ENCODE assay signal across 19 cellular contexts in the genomic region with DNA sequence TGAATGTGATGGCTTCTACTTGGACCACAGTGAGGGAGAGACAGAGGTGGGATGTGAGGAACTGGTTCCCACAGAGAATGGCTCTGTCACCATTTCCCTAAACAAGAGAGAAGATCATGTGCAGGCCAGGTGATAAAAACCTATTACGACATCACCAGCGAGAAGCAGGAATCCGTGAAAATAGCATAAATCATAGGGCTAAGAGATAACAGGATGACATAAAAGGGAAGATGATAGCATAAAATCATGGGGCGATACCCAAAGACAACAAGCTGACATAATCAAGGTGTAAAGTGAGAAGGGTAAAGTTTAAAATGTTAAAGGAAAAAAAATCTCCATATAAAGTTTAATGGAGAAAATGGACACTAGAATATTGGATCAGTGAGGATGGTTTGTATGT.
DNase-seq lines count a peak whose midpoint lies in the region; ATAC-seq, FAIRE-seq and TF ChIP-seq lines count a peak whose summit lies in the region.
"Had no signal": no experiment of that assay in that cellular context is flagged by ENCODE, and none has a peak within 500 bp of the region (broad histone marks: within the 10 kb centered on the region; RNA-seq: fewer than 3 reads in every experiment).

No MANE protein-coding gene starts in this region.

- H2AFZ ChIP-seq in GM23248 (no peak overlapping the region), H1 (ENCODE audit: low read length) (no peak overlapping the region)
- H2AFZ ChIP-seq: GM23338 had no signal

- no peak for ATAC-seq in GM18520 (IDR thresholded peaks at IDR 0.05; ENCODE audit: unreplicated experiment)
- no peak for ATAC-seq in GM19351 (IDR thresholded peaks at IDR 0.05; ENCODE audit: unreplicated experiment)
- ATAC-seq: A549, GM23338 had no signal

- H3K4me2 ChIP-seq in GM23248 (ENCODE audit: unreplicated experiment) (peak overlapping the region; percentile 5), H1 (ENCODE audit: insufficient read depth in 1 of 2, low read depth in 2 of 2, low read length in 2 of 2) (no peak overlapping the region)
- H3K4me2 ChIP-seq: A549, GM23338 had no signal

- H3K36me3 ChIP-seq in GM23248 (ENCODE audit: low read depth), result no peaks in the 10 kb centered on the region
- H3K36me3 ChIP-seq in SJSA1, result no peaks in the 10 kb centered on the region
- no peaks in the 10 kb centered on the region for H3K36me3 ChIP-seq in H1 (ENCODE audit: control insufficient read depth in 2 of 4, insufficient read depth in 4 of 4, low read length in 3 of 4)

- H3K23me2 ChIP-seq in H1 (ENCODE audit: low read depth, low read length), result no peaks in the 10 kb centered on the region

- H3K9me3 ChIP-seq in GM23248 (ENCODE audit: low read depth) (no peaks in the 10 kb centered on the region), SJSA1 (replicated peaks) (no peaks in the 10 kb centered on the region), H1 (ENCODE audit: insufficient read depth in 2 of 2, low read depth in 1 of 2, low read length in 1 of 2) (no peaks in the 10 kb centered on the region)
- H3K9me3 ChIP-seq: A549, Caco-2 had no signal

- no peak for FAIRE-seq in H1 (lab: Jason Lieb, UNC)
- FAIRE-seq: A549, D721Med, G401.6, GM12891 had no signal

- TF ChIP-seq POLR2A in H1 (IDR thresholded peaks at IDR 0.05; ENCODE audit: control extremely low read depth in 1 of 2, low read depth in 2 of 2, low read length in 2 of 2), result no peak

- no peak overlapping the region for H3K14ac ChIP-seq in H1 (ENCODE audit: insufficient read length)

- no peak overlapping the region for H4K8ac ChIP-seq in H1 (ENCODE audit: extremely low read depth, insufficient read depth, low read length)

- no peak overlapping the region for H3K23ac ChIP-seq in H1 (ENCODE audit: insufficient read length)

- no peak overlapping the region for H3K4me3 ChIP-seq in GM23248
- H3K4me3 ChIP-seq in SJSA1, result no peak overlapping the region
- no peak overlapping the region for H3K4me3 ChIP-seq in H1 (ENCODE audit: extremely low read depth in 1 of 4, insufficient read depth in 2 of 4, low read depth in 3 of 4, low read length in 4 of 4)
- H3K4me3 ChIP-seq: A549, GM23338 had no signal

- H3F3A ChIP-seq in GM23248 (ENCODE audit: insufficient read depth), result peaks cover 14% of the 10 kb centered on the region; the same call in 1 of the 2 replicates

- H3K27ac ChIP-seq in GM23248 (no peak overlapping the region), SJSA1 (peak overlapping the region; percentile 52), H1 (ENCODE audit: low read depth, low read length) (no peak overlapping the region)
- H3K27ac ChIP-seq: 22Rv1, A549, C4-2B had no signal

- POLR2A ChIA-PET in H1 (lab: Charles Lee; ENCODE audit: partially characterized antibody), result no interaction called here

- no peak overlapping the region for H2BK20ac ChIP-seq in H1 (ENCODE audit: low read length)

- 0 out of 2 replicates have a peak overlapping the region, but pooled peaks have one; percentile 63 for H2BK12ac ChIP-seq in H1 (ENCODE audit: low read depth, low read length)

- H3K18ac ChIP-seq in H1 (ENCODE audit: extremely low read depth, low read length), result no peak overlapping the region

- TF ChIP-seq RAD21 in H1 (IDR thresholded peaks at IDR 0.05 in 1 of 2, conservative IDR thresholded peaks at IDR 0.05 in 1 of 2; ENCODE audit: low read depth in 2 of 2, low read length in 2 of 2), result no peak

- H3K4ac ChIP-seq in H1 (replicated peaks; ENCODE audit: insufficient read length, low read depth, low read length), result no peak overlapping the region

- no peak overlapping the region for H4K5ac ChIP-seq in H1 (ENCODE audit: insufficient read length, low read depth, low read length)

- H3K79me1 ChIP-seq in H1 (ENCODE audit: low read depth, low read length), result no peaks in the 10 kb centered on the region

- no peak overlapping the region for H3K56ac ChIP-seq in H1 (replicated peaks; ENCODE audit: insufficient read length, low read depth, low read length)

- TF ChIP-seq EP300 in H1 (IDR thresholded peaks at IDR 0.05; ENCODE audit: borderline replicate concordance in 1 of 2, low read depth in 2 of 2, low read length in 2 of 2), result no peak

- no peak overlapping the region for H3K9ac ChIP-seq in GM23248
- no peak overlapping the region for H3K9ac ChIP-seq in H1 (replicated peaks in 1 of 4; ENCODE audit: extremely low read depth in 1 of 4, low read depth in 3 of 4, low read length in 3 of 4)

- no peaks in the 10 kb centered on the region for H3K79me2 ChIP-seq in GM23248 (ENCODE audit: insufficient read depth)
- no peaks in the 10 kb centered on the region for H3K79me2 ChIP-seq in H1 (ENCODE audit: control insufficient read depth in 1 of 2, insufficient read depth in 2 of 2, low read length in 2 of 2)

- no peak overlapping the region for H4K91ac ChIP-seq in H1 (replicated peaks; ENCODE audit: insufficient read length, low read length)

- CTCF ChIA-PET in H1 (lab: Charles Lee; ENCODE audit: partially characterized antibody), result no interaction called here

- peaks cover 24% of the 10 kb centered on the region for H3K4me1 ChIP-seq in GM23248 (ENCODE audit: insufficient read depth)
- H3K4me1 ChIP-seq in SJSA1 (replicated peaks), result peaks cover 57% of the 10 kb centered on the region
- peaks cover 0 to 5% (median 0%) of the 10 kb centered on the region in 4 experiments; a peak in 2 of 7 replicates for H3K4me1 ChIP-seq in H1 (replicated peaks in 1 of 4; ENCODE audit: control insufficient read depth in 3 of 4, insufficient read depth in 4 of 4, low read length in 3 of 4)
- H3K4me1 ChIP-seq: A549, Caco-2 had no signal

- no peak overlapping the region for H2BK15ac ChIP-seq in H1 (ENCODE audit: low read length)

- no peaks in the 10 kb centered on the region for H3K9me2 ChIP-seq in GM23248 (ENCODE audit: insufficient read depth)

- WGBS in GM23248 (ENCODE audit: low coverage in 1 of 2, low lambda C conversion rate in 2 of 2, missing lambda C conversion rate in 2 of 2), 2 experiments, result 96 to 97% methylated on average over 4 of the region's 4 CpGs
- WGBS in H1 (ENCODE audit: extremely low coverage in 1 of 2, insufficient coverage in 1 of 2, insufficient read length in 1 of 2, insufficient replicate concordance in 2 of 2, low coverage in 1 of 2, low lambda C conversion rate in 2 of 2, missing lambda C conversion rate in 1 of 2), 2 experiments, result 85% methylated on average over 4 of the region's 4 CpGs; no CpG with 5 or more reads in 1 of the 2 experiments

- no peak overlapping the region for H2BK5ac ChIP-seq in H1 (ENCODE audit: low read depth, low read length)

- in situ Hi-C loops in GM23248 (cut with MboI), result no loop called here

- H3K27me3 ChIP-seq in GM23248 (replicated peaks; ENCODE audit: insufficient read depth) (no peaks in the 10 kb centered on the region), SJSA1 (replicated peaks) (no peaks in the 10 kb centered on the region), H1 (replicated peaks in 1 of 4; ENCODE audit: control insufficient read depth in 3 of 4, extremely low read depth in 1 of 4, insufficient read depth in 3 of 4, low read length in 3 of 4) (no peaks in the 10 kb centered on the region)

- no peak for TF ChIP-seq CTCF in H1 (IDR thresholded peaks at IDR 0.05; ENCODE audit: control extremely low read depth in 1 of 3, insufficient read depth in 1 of 3, low read depth in 1 of 3, low read length in 3 of 3)

- no peak overlapping the region for H2BK120ac ChIP-seq in H1 (replicated peaks; ENCODE audit: low read depth, low read length)

- H2AK5ac ChIP-seq in H1 (ENCODE audit: low read depth, low read length), result no peak overlapping the region; the same call in 1 of the 2 replicates

- DNase-seq in GM23248 (no peak), SJSA1 (ENCODE audit: low read depth in 1 of 2, low spot score in 2 of 2) (no peak), H1 (ENCODE audit: low read depth in 1 of 2, low spot score in 2 of 2) (no peak), left kidney (ENCODE audit: low read depth, low spot score) (peak; percentile 74), SW 1271 (lab: John Stamatoyannopoulos, UW) (no peak)
- DNase-seq in central memory CD4-positive, alpha-beta T cell, result no peak
- DNase-seq: AML-193; Caco-2; CD4-positive, alpha-beta T cell; H7 had no signal

- H4K20me1 ChIP-seq in GM23248 (ENCODE audit: insufficient read depth) (no peaks in the 10 kb centered on the region), H1 (replicated peaks in 1 of 2; ENCODE audit: control insufficient read depth in 1 of 2, insufficient read depth in 2 of 2, low read length in 2 of 2) (no peaks in the 10 kb centered on the region)

TF ChIP-seq in H1, 55 proteins besides CTCF, POLR2A, EP300 and RAD21:
- no peak for TF ChIP-seq ZNF274 (IDR thresholded peaks at IDR 0.05; ENCODE audit: borderline replicate concordance, extremely low read depth, low read length)
- TF ChIP-seq CTBP2 (IDR thresholded peaks at IDR 0.05; ENCODE audit: borderline replicate concordance, insufficient read depth, insufficient read length, low read length), result no peak
- TF ChIP-seq SRF (IDR thresholded peaks at IDR 0.05; ENCODE audit: low read depth, low read length), result no peak
